In the genomic region with DNA sequence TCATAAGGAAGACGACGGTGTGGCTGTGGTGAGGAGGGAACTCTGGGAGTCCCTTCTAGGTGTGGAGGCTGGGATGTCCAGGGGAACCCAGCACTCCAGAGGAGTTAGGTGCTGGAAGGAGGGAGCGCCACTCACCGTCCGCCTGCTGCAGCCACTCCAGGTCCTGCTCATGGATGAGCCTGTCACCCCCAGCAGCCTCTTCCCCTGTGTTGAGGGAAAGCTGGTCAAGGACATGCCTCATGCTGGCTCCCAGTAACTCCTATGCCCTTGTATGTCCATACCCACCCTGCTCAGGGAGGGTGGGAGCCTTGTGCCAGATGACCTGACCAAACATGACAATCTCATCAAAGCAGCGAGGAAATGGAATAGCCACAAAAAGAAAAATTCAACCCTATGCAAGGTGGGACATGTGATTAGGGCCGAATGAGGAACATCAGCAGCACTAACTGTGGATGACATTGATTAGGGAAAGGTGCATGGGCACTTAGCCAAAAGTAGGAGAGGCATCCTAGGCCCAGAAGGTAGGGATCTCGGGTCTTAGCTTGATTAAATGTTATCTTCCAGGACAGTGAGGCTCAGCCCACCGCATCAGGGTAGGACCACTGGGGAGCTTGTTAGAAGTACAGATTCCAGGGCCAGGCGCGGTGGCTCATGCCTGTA, we compare ENCODE assay signal across 13 cellular contexts. TPM values are rescaled to one million over a fixed set of nuclear protein-coding genes. Genes with fewer than 3 reads are reported as not detected.
DNase-seq lines count a peak whose midpoint lies in the region; ATAC-seq and TF ChIP-seq lines count a peak whose summit lies in the region.
"Had no signal": no experiment of that assay in that cellular context is flagged by ENCODE, and none has a peak within 500 bp of the region (broad histone marks: within the 10 kb centered on the region; RNA-seq: fewer than 3 reads in every experiment).

No MANE protein-coding gene starts in this region.

- no peak for TF ChIP-seq CTCF in RWPE2 (IDR thresholded peaks at IDR 0.05; ENCODE audit: poor library complexity, severe bottlenecking)

- CTCF ChIA-PET in activated naive CD4-positive, alpha-beta T cell treated with anti-CD3 and anti-CD28 coated beads for 36 hours (lab: Charles Lee) = interaction anchor here (0.7 to 1.9 kb wide), 3 partner anchors 172 to 281 kb away, joined by 3 to 5 read pairs (median 4); no protein-coding TSS in a partner anchor

- no peaks in the 10 kb centered on the region for H3K9me3 Mint-ChIP-seq in activated naive CD4-positive, alpha-beta T cell treated with anti-CD3 and anti-CD28 coated beads for 36 hours
- H3K9me3 Mint-ChIP-seq in activated naive CD8-positive, alpha-beta T cell treated with anti-CD3 and anti-CD28 coated beads, Interleukin-2, amount 50 U/mL, for 24 hours = no peaks in the 10 kb centered on the region
- no peaks in the 10 kb centered on the region for H3K9me3 Mint-ChIP-seq in stimulated activated effector memory CD8-positive, alpha-beta T cell treated with anti-CD3 and anti-CD28 coated beads, Interleukin-12 subunit alpha, Interleukin-12 subunit beta, amount 100 ng/mL, for 72 hours
- H3K9me3 Mint-ChIP-seq: mesothelial cell of epicardium had no signal

- no peak for DNase-seq in activated naive CD4-positive, alpha-beta T cell treated with anti-CD3 and anti-CD28 coated beads for 36 hours
- no peak for DNase-seq in activated naive CD4-positive, alpha-beta T cell (lab: John Stamatoyannopoulos, UW)
- DNase-seq in RWPE2 (ENCODE audit: low spot score) (peak; percentile 28), NCI-H1417 (lab: John Stamatoyannopoulos, UW) (no peak)
- DNase-seq in activated naive CD8-positive, alpha-beta T cell treated with anti-CD3 and anti-CD28 coated beads, Interleukin-2, amount 50 U/mL, for 24 hours = no peak
- DNase-seq in stimulated activated effector memory CD8-positive, alpha-beta T cell treated with anti-CD3 and anti-CD28 coated beads, Interleukin-12 subunit alpha, Interleukin-12 subunit beta, amount 100 ng/mL, for 72 hours (ENCODE audit: low spot score in 2 of 2) = no peak
- DNase-seq in central memory CD4-positive, alpha-beta T cell = no peak
- DNase-seq: glutamatergic neuron, NCI-H1417 treated with DMSO at 0.1 percent for 48 hours had no signal

- peaks cover 10% of the 10 kb centered on the region; the same call in 1 of the 2 replicates for H3K36me3 ChIP-seq in RWPE2 (ENCODE audit: low read depth)

- no peaks in the 10 kb centered on the region for H3K9me3 ChIP-seq in RWPE2 (ENCODE audit: severe bottlenecking)

- no peak overlapping the region for H3K27ac ChIP-seq in RWPE2 (ENCODE audit: poor library complexity, severe bottlenecking)

- no peaks in the 10 kb centered on the region for H3K4me1 ChIP-seq in RWPE2 (ENCODE audit: insufficient read depth, poor library complexity, severe bottlenecking)

- H3K36me3 Mint-ChIP-seq in activated naive CD4-positive, alpha-beta T cell treated with anti-CD3 and anti-CD28 coated beads for 36 hours (ENCODE audit: low read depth) = peaks cover 37% of the 10 kb centered on the region
- H3K36me3 Mint-ChIP-seq in activated naive CD8-positive, alpha-beta T cell treated with anti-CD3 and anti-CD28 coated beads, Interleukin-2, amount 50 U/mL, for 24 hours (ENCODE audit: low read depth) = peaks cover 26% of the 10 kb centered on the region
- peaks cover 42% of the 10 kb centered on the region for H3K36me3 Mint-ChIP-seq in stimulated activated effector memory CD8-positive, alpha-beta T cell treated with anti-CD3 and anti-CD28 coated beads, Interleukin-12 subunit alpha, Interleukin-12 subunit beta, amount 100 ng/mL, for 72 hours

- no peak overlapping the region for H3K4me3 ChIP-seq in RWPE2 (ENCODE audit: severe bottlenecking)

- peak overlapping the region; percentile 98 for H3K27ac Mint-ChIP-seq in activated naive CD4-positive, alpha-beta T cell treated with anti-CD3 and anti-CD28 coated beads for 36 hours
- peak overlapping the region; percentile 8 for H3K27ac Mint-ChIP-seq in activated naive CD8-positive, alpha-beta T cell treated with anti-CD3 and anti-CD28 coated beads, Interleukin-2, amount 50 U/mL, for 24 hours
- H3K27ac Mint-ChIP-seq in stimulated activated effector memory CD8-positive, alpha-beta T cell treated with anti-CD3 and anti-CD28 coated beads, Interleukin-12 subunit alpha, Interleukin-12 subunit beta, amount 100 ng/mL, for 72 hours = peak overlapping the region; percentile 98
- H3K27ac Mint-ChIP-seq: mesothelial cell of epicardium had no signal

- intact Hi-C loops in activated naive CD4-positive, alpha-beta T cell treated with anti-CD3 and anti-CD28 coated beads for 36 hours (cut with micrococcal nuclease) = no loop called here

- ATAC-seq in RWPE2 (ENCODE audit: low read depth) (no peak), GM18873 (IDR thresholded peaks at IDR 0.05; ENCODE audit: low FRiP score, unreplicated experiment) (no peak)
- ATAC-seq in activated naive CD8-positive, alpha-beta T cell treated with anti-CD3 and anti-CD28 coated beads, Interleukin-2, amount 50 U/mL, for 24 hours = no peak
- ATAC-seq in stimulated activated effector memory CD8-positive, alpha-beta T cell treated with anti-CD3 and anti-CD28 coated beads, Interleukin-12 subunit alpha, Interleukin-12 subunit beta, amount 100 ng/mL, for 72 hours = no peak

- H3K27me3 ChIP-seq in RWPE2 (ENCODE audit: insufficient read depth, poor library complexity, severe bottlenecking) = no peaks in the 10 kb centered on the region

- no peak overlapping the region for H3K4me3 Mint-ChIP-seq in activated naive CD4-positive, alpha-beta T cell treated with anti-CD3 and anti-CD28 coated beads for 36 hours
- H3K4me3 Mint-ChIP-seq in activated naive CD8-positive, alpha-beta T cell treated with anti-CD3 and anti-CD28 coated beads, Interleukin-2, amount 50 U/mL, for 24 hours = peak overlapping the region; percentile 33
- peak overlapping the region; percentile 7 for H3K4me3 Mint-ChIP-seq in stimulated activated effector memory CD8-positive, alpha-beta T cell treated with anti-CD3 and anti-CD28 coated beads, Interleukin-12 subunit alpha, Interleukin-12 subunit beta, amount 100 ng/mL, for 72 hours
- H3K4me3 Mint-ChIP-seq: mesothelial cell of epicardium had no signal

- H3K27me3 Mint-ChIP-seq in activated naive CD4-positive, alpha-beta T cell treated with anti-CD3 and anti-CD28 coated beads for 36 hours (ENCODE audit: low read depth) = no peaks in the 10 kb centered on the region
- peaks cover under 1% of the 10 kb centered on the region for H3K27me3 Mint-ChIP-seq in activated naive CD8-positive, alpha-beta T cell treated with anti-CD3 and anti-CD28 coated beads, Interleukin-2, amount 50 U/mL, for 24 hours

- peaks cover 61% of the 10 kb centered on the region for H3K4me1 Mint-ChIP-seq in activated naive CD4-positive, alpha-beta T cell treated with anti-CD3 and anti-CD28 coated beads for 36 hours (ENCODE audit: low read depth)
- H3K4me1 Mint-ChIP-seq in activated naive CD8-positive, alpha-beta T cell treated with anti-CD3 and anti-CD28 coated beads, Interleukin-2, amount 50 U/mL, for 24 hours = peaks cover 68% of the 10 kb centered on the region
- H3K4me1 Mint-ChIP-seq in stimulated activated effector memory CD8-positive, alpha-beta T cell treated with anti-CD3 and anti-CD28 coated beads, Interleukin-12 subunit alpha, Interleukin-12 subunit beta, amount 100 ng/mL, for 72 hours = peaks cover 54% of the 10 kb centered on the region

RNA-seq across cellular contexts. Expression of a gene that starts 3.0 kb away (rescaled TPM):
- total RNA-seq in activated naive CD4-positive, alpha-beta T cell treated with anti-CD3 and anti-CD28 coated beads for 36 hours = 10 to 100 TPM; 59.7 to 59.8 TPM

RNA-seq across cellular contexts. Expression of a gene that starts 17.0 kb away (rescaled TPM):
- total RNA-seq in activated naive CD4-positive, alpha-beta T cell treated with anti-CD3 and anti-CD28 coated beads for 36 hours = under 1 TPM in 1 of 2 experiments, not detected in 1; 0.02 TPM
- total RNA-seq: skeletal muscle tissue, subcutaneous adipose tissue had no signal

RNA-seq across cellular contexts. Expression of a gene that starts 44.3 kb away (rescaled TPM):
- 10 to 100 TPM; 43.1 to 49.3 TPM for total RNA-seq in activated naive CD4-positive, alpha-beta T cell treated with anti-CD3 and anti-CD28 coated beads for 36 hours

RNA-seq across cellular contexts. Expression of a gene that starts 55.3 kb away (rescaled TPM):
- total RNA-seq in activated naive CD4-positive, alpha-beta T cell treated with anti-CD3 and anti-CD28 coated beads for 36 hours = 10 to 100 TPM; 27.8 to 28.2 TPM

Comparison
In these comparisons a context has a peak if more than half of its experiments do, and no peak if none do; other contexts are left out.
1. H3K27ac Mint-ChIP-seq: peak in every context shown above with its lines; median percentile 98 in activated naive CD4-positive, alpha-beta T cell treated with anti-CD3 and anti-CD28 coated beads for 36 hours; 98 in stimulated activated effector memory CD8-positive, alpha-beta T cell treated with anti-CD3 and anti-CD28 coated beads, Interleukin-12 subunit alpha, Interleukin-12 subunit beta, amount 100 ng/mL, for 72 hours; 8 in activated naive CD8-positive, alpha-beta T cell treated with anti-CD3 and anti-CD28 coated beads, Interleukin-2, amount 50 U/mL, for 24 hours.